29 cellular contexts compared by ENCODE assay signal in the genomic region with DNA sequence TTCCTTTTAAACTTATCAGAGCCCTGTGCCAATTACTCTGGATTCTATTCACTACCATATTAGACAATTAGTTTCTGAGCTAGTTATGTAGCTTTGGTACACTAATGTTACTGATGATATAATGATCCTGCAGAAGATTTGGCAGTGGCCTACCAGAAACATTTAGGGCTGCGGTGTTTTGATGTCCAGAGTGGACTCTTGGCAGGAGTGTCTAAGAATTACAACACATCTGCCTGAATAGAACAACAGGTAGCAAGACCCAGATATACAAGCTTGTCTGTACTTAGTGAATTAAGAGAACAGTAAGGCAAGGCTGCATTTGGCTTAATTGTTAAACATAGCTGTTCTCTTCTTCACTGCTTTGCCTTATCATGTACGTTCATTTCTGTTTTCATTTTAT.
"Had no signal": no experiment of that assay in that cellular context is flagged by ENCODE, and none has a peak within 500 bp of the region (broad histone marks: within the 10 kb centered on the region; RNA-seq: fewer than 3 reads in every experiment).

No MANE protein-coding gene starts in this region.

- H3K36me3 ChIP-seq: adrenal gland, gastrocnemius medialis, neutrophil, ovary, suprapubic skin, tibial artery had no signal

- H3K27me3 ChIP-seq: adrenal gland, gastrocnemius medialis, neutrophil, ovary, suprapubic skin, tibial artery had no signal

- H3K9me3 ChIP-seq: adrenal gland, gastrocnemius medialis, neutrophil, ovary, suprapubic skin, tibial artery had no signal

- H3K4me1 ChIP-seq: adrenal gland, gastrocnemius medialis, suprapubic skin, tibial artery had no signal

- DNase-seq: activated CD4-positive, alpha-beta T cell treated with anti-CD3 and anti-CD28 coated beads for 4 hours; activated CD4-positive, alpha-beta T cell treated with anti-CD3 and anti-CD28 coated beads, Interleukin-2, amount 50 U/mL, for 4 hours; activated CD8-positive, alpha-beta memory T cell treated with anti-CD3 and anti-CD28 coated beads for 24 hours; activated effector memory CD4-positive, alpha-beta T cell treated with Interleukin-2 at 50 U/mL for 16 hours; activated naive CD4-positive, alpha-beta T cell treated with Interleukin-2 at 50 U/mL for 16 hours; activated naive CD8-positive, alpha-beta T cell treated with anti-CD3 and anti-CD28 coated beads for 36 hours; adrenal gland; aorta; caudate nucleus; cortex of kidney; effector memory CD8-positive, alpha-beta T cell; erythroblast; gastrocnemius medialis; hippocampal formation; left cardiac atrium; natural killer cell; ovary; retina; stimulated activated CD4-positive, alpha-beta T cell treated with anti-CD3 and anti-CD28 coated beads, Interleukin-1b, Interleukin-23, amount 100 ng/mL, for 48 hours; stimulated activated naive CD4-positive, alpha-beta T cell; tibial artery had no signal

- H3K27me3 Mint-ChIP-seq: activated naive CD8-positive, alpha-beta T cell treated with anti-CD3 and anti-CD28 coated beads for 36 hours; effector memory CD8-positive, alpha-beta T cell; memory B cell; progenitor cell of endocrine pancreas had no signal

- H3K4me3 Mint-ChIP-seq: activated naive CD8-positive, alpha-beta T cell treated with anti-CD3 and anti-CD28 coated beads for 36 hours; effector memory CD8-positive, alpha-beta T cell; memory B cell; natural killer cell had no signal

- H3K4me1 Mint-ChIP-seq: activated naive CD8-positive, alpha-beta T cell treated with anti-CD3 and anti-CD28 coated beads for 36 hours; memory B cell; natural killer cell had no signal

- H3K27ac ChIP-seq: adrenal gland, gastrocnemius medialis, neutrophil, ovary, suprapubic skin, tibial artery, VCaP had no signal

- ATAC-seq: effector memory CD8-positive, alpha-beta T cell; gastrocnemius medialis; left cardiac atrium; natural killer cell had no signal

- FAIRE-seq: keratinocyte, TTC549 had no signal

- H3K4me3 ChIP-seq: adrenal gland, gastrocnemius medialis, ovary, smooth muscle cell, suprapubic skin, tibial artery had no signal

- H3K36me3 Mint-ChIP-seq: activated naive CD8-positive, alpha-beta T cell treated with anti-CD3 and anti-CD28 coated beads for 36 hours; memory B cell had no signal

- H3K27ac Mint-ChIP-seq: activated naive CD8-positive, alpha-beta T cell treated with anti-CD3 and anti-CD28 coated beads for 36 hours; effector memory CD8-positive, alpha-beta T cell; memory B cell; natural killer cell had no signal
